In the genomic region with DNA sequence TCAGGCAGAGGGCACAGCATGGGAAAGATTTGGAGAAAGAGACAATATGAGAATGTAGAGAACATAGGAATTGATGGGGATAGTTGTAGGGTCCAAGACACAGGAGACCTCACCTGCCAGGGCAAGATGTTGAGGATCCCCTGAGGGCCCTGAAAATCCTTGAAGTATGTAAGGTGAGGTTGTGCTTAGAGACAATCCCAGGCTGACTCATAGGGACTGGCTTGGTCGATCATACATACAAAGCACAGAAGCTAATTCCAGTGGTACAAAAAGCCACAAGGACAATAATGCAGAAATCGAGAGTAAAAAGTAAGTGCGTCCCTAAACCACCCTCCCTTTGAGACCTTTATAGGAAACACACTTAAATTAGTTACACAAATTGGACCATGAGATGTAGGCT, we compare ENCODE assay signal across 25 cellular contexts.
DNase-seq lines count a peak whose midpoint lies in the region; ATAC-seq, FAIRE-seq and TF ChIP-seq lines count a peak whose summit lies in the region.
"Had no signal": no experiment of that assay in that cellular context is flagged by ENCODE, and none has a peak within 500 bp of the region (broad histone marks: within the 10 kb centered on the region; RNA-seq: fewer than 3 reads in every experiment).

No MANE protein-coding gene starts in this region.

- ATAC-seq in foreskin keratinocyte, result peak; percentile 65
- ATAC-seq: HepG2 had no signal

- peaks cover 33% of the 10 kb centered on the region for H3K4me1 ChIP-seq in foreskin keratinocyte

- TF ChIP-seq CTCF in bronchial epithelial cell (IDR thresholded peaks at IDR 0.05; ENCODE audit: insufficient read depth, low read length, severe bottlenecking), result no peak
- TF ChIP-seq CTCF in foreskin keratinocyte (conservative IDR thresholded peaks at IDR 0.05), result no peak

- H3K4me3 ChIP-seq in bronchial epithelial cell (ENCODE audit: low read depth, low read length), result no peak overlapping the region
- H3K4me3 ChIP-seq: PC-9 had no signal

- no peak overlapping the region for H3K27ac ChIP-seq in foreskin keratinocyte
- H3K27ac ChIP-seq: PC-9 had no signal

- FAIRE-seq in bronchial epithelial cell (lab: Jason Lieb, UNC), result peak; percentile 92
- FAIRE-seq: GM19239, H54, HepG2 had no signal

- H3K27me3 ChIP-seq in bronchial epithelial cell (ENCODE audit: control insufficient read depth, insufficient read depth, low read length) (no peaks in the 10 kb centered on the region), foreskin keratinocyte (no peaks in the 10 kb centered on the region)

- no peaks in the 10 kb centered on the region for H3K36me3 ChIP-seq in bronchial epithelial cell (ENCODE audit: control insufficient read depth, insufficient read depth, low read length)

- DNase-seq in M059J (ENCODE audit: low read depth) (peak; percentile 54), bronchial epithelial cell (ENCODE audit: low read depth) (peak; percentile 68), foreskin keratinocyte (peak in 1 of 2 donors; percentile 63), renal cortical epithelial cell (ENCODE audit: low read depth) (peak; percentile 67), DMS 273 (lab: John Stamatoyannopoulos, UW; ENCODE audit: unreplicated experiment) (no peak), dedifferentiated amniotic fluid mesenchymal stem cell (ENCODE audit: extremely low spot score) (no peak), ecto neural progenitor cell (ENCODE audit: low spot score) (no peak)
- DNase-seq in activated effector memory CD4-positive, alpha-beta T cell treated with anti-CD3 and anti-CD28 coated beads, Interleukin-2, amount 50 U/mL, for 16 hours, result no peak
- DNase-seq: CD8-positive, alpha-beta memory T cell; DMS153; DND-41; Karpas-422; MV-4-11; NCI-H1105 treated with DMSO at 0.1 percent for 48 hours; NCI-H146; NCI-H2029; NCI-H446; NCI-H524 treated with DMSO at 0.1 percent for 48 hours; NCI-H774; RPMI8226; SHP77 had no signal

Comparison
In these comparisons a context has a peak if more than half of its experiments do, and no peak if none do; other contexts are left out.
1. DNase-seq: peak in M059J (single experiment), bronchial epithelial cell (single experiment) and renal cortical epithelial cell (single experiment); none in DMS 273 (single experiment), dedifferentiated amniotic fluid mesenchymal stem cell (single experiment), activated effector memory CD4-positive, alpha-beta T cell treated with anti-CD3 and anti-CD28 coated beads, Interleukin-2, amount 50 U/mL, for 16 hours (single experiment) and ecto neural progenitor cell (single experiment).